11 cellular contexts compared by ENCODE assay signal in the genomic region with DNA sequence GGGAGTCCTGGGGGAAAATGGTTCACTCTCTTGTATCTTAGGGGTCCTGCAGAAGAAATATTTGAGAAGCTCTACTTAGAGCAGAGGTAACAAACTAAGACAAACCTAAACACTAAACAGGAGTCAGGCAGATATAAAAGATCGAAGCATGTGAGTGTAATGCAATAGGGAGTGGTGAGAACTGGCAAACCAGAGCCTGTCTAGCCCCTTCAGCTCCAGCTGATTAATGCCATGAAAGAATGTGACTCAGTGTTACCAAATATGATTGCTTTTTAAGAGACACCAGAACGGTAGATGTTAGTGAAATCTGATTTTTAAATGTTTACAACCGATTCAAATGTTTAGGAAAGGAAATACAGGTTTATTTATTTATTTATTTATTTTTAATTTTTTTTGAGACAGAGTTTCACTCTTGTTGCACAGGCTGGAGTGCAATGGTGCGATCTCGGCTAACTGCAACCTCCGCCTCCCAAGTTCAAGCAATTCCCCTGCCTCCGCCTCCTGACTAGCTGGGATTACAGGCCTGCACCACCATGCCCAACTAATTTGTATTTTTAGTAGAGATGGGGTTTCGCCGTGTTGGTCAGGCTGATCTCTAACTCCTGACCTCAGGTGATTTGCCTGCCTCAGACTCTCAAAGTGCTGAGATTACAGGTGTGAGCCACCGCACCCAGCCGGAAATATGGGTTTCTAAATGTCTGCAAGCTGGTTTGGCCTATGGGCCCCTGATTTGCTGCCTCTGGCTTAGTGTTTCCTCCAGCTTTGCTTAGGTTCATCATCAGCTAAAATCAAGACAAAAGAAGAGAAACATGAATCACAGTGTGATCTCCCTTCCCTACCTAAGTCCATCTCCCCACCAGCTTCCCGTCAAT. TPM values are rescaled to one million over a fixed set of nuclear protein-coding genes. Genes with fewer than 3 reads are reported as not detected.
DNase-seq lines count a peak whose midpoint lies in the region; ATAC-seq and TF ChIP-seq lines count a peak whose summit lies in the region.
"Had no signal": no experiment of that assay in that cellular context is flagged by ENCODE, and none has a peak within 500 bp of the region (broad histone marks: within the 10 kb centered on the region; RNA-seq: fewer than 3 reads in every experiment).

No MANE protein-coding gene starts in this region.

- H3K36me3 ChIP-seq in neutrophil: no peaks in the 10 kb centered on the region

- H3K4me3 ChIP-seq in coronary artery (no peak overlapping the region), neutrophil (ENCODE audit: low read depth in 1 of 2, low read length in 1 of 2) (peak overlapping the region in 1 of 2 experiments; percentile 58)

- no peak for TF ChIP-seq CTCF in CD14-positive monocyte (IDR thresholded peaks at IDR 0.05)
- TF ChIP-seq CTCF in coronary artery (IDR thresholded peaks at IDR 0.05): no peak
- no peak for TF ChIP-seq CTCF in neutrophil (IDR thresholded peaks at IDR 0.05)

- intact Hi-C loops in CD14-positive monocyte (cut with micrococcal nuclease): no loop called here

- H3K27me3 ChIP-seq in neutrophil: no peaks in the 10 kb centered on the region

- H3K27ac Mint-ChIP-seq in CD14-positive monocyte: peak overlapping the region; percentile 98 to 99 (median 99)

- DNase-seq in CD14-positive monocyte (ENCODE audit: low spot score) (no peak), RPMI8226 (peak; percentile 94), coronary artery (ENCODE audit: low spot score) (peak; percentile 57), occipital lobe (lab: John Stamatoyannopoulos, UW) (no peak), 8988T (no peak), iPS-NIHi7 (ENCODE audit: extremely low spot score) (no peak)
- DNase-seq: Caco-2; stimulated activated CD4-positive, alpha-beta T cell treated with anti-CD3 and anti-CD28 coated beads, Interleukin-4, amount 100 ng/mL, for 24 hours had no signal

- H3K27me3 Mint-ChIP-seq in CD14-positive monocyte (ENCODE audit: low read depth in 3 of 3): no peaks in the 10 kb centered on the region

- no peaks in the 10 kb centered on the region for H3K9me3 ChIP-seq in neutrophil
- H3K9me3 ChIP-seq: Caco-2 had no signal

- peaks cover 71% of the 10 kb centered on the region for H3K4me1 Mint-ChIP-seq in CD14-positive monocyte

- ATAC-seq in GM18870 (IDR thresholded peaks at IDR 0.05; ENCODE audit: unreplicated experiment): no peak

- H3K27ac ChIP-seq in coronary artery: peak overlapping the region; percentile 95 to 99
- peak overlapping the region; percentile 99 for H3K27ac ChIP-seq in neutrophil
- H3K27ac ChIP-seq: KMS-11 had no signal

- H3K4me1 ChIP-seq in neutrophil (ENCODE audit: control insufficient read depth in 1 of 2, insufficient read depth in 1 of 2, low read depth in 1 of 2, low read length in 1 of 2): peaks cover 93 to 95% of the 10 kb centered on the region in 2 experiments

- no peaks in the 10 kb centered on the region for H3K9me3 Mint-ChIP-seq in CD14-positive monocyte

- no peak overlapping the region for H3K4me3 Mint-ChIP-seq in CD14-positive monocyte

- H3K36me3 Mint-ChIP-seq in CD14-positive monocyte: peaks cover 0 to 2% of the 10 kb centered on the region in 2 donors

RNA-seq across cellular contexts. Expression of a gene that starts 12.2 kb away (rescaled TPM):
- 100 to 1,000 TPM; 640 to 844 TPM for polyA plus RNA-seq in CD14-positive monocyte
- 317 TPM for total RNA-seq in occipital lobe

RNA-seq across cellular contexts. Expression of a gene that starts 19.7 kb away (rescaled TPM):
- polyA plus RNA-seq in CD14-positive monocyte: 10 to 100 TPM; 36.2 to 39.0 TPM
- total RNA-seq in occipital lobe: 16.2 TPM

RNA-seq across cellular contexts. Expression of a gene that starts 19.8 kb away (rescaled TPM):
- polyA plus RNA-seq in CD14-positive monocyte: not detected
- 2.2 TPM for total RNA-seq in occipital lobe

RNA-seq across cellular contexts. Expression of a gene that starts 26.4 kb away (rescaled TPM):
- polyA plus RNA-seq in CD14-positive monocyte: 1 to 10 TPM; 6.3 to 8.5 TPM
- 22.1 TPM for total RNA-seq in occipital lobe

RNA-seq across cellular contexts. Expression of a gene that starts 37.3 kb away (rescaled TPM):
- not detected for polyA plus RNA-seq in CD14-positive monocyte
- total RNA-seq in occipital lobe: not detected
- total RNA-seq: Caco-2 had no signal

Comparison
In these comparisons a context has a peak if more than half of its experiments do, and no peak if none do; other contexts are left out.
1. DNase-seq: peak in RPMI8226 (single experiment) and coronary artery (single experiment); none in CD14-positive monocyte (single experiment), occipital lobe (single experiment), 8988T (single experiment) and iPS-NIHi7 (single experiment).